ENCODE assay signal across 28 cellular contexts in the genomic region with DNA sequence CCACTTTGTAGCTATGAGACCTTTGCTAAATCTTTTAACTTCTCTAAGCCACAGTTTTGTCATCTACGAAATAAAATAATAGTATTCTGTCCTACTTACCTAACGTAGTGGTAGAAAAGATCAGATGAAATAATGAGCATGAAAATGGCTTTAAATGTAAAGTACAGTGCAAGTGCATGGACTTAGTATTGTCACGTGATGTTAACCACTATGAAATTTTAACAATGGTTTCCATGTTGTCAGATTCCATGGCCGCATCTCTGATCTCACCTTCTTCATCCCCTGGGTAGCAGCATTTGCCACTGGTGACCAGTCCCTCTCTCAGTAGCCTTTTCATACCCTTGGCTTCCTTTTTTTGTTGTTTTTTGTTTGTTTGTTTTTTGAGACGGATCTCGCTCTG.
"Had no signal": no experiment of that assay in that cellular context is flagged by ENCODE, and none has a peak within 500 bp of the region (broad histone marks: within the 10 kb centered on the region; RNA-seq: fewer than 3 reads in every experiment).

No MANE protein-coding gene starts in this region.

- H3K9me3 ChIP-seq: colonic mucosa, esophagus squamous epithelium, gastrocnemius medialis, gastroesophageal sphincter, heart left ventricle, heart right ventricle had no signal

- DNase-seq: colonic mucosa; cortex of kidney; dermis blood vessel endothelial cell; dorsolateral prefrontal cortex; effector CD4-positive, alpha-beta T cell; effector CD8-positive, alpha-beta T cell; effector memory CD4-positive, alpha-beta T cell; effector memory CD8-positive, alpha-beta T cell; endodermal cell; erythroblast; esophagus squamous epithelium; foreskin fibroblast; foreskin keratinocyte; foreskin melanocyte; gastrocnemius medialis; glutamatergic neuron; head of caudate nucleus; heart left ventricle; heart right ventricle had no signal

- H3K4me1 ChIP-seq: colonic mucosa, esophagus muscularis mucosa, esophagus squamous epithelium, foreskin keratinocyte, gastrocnemius medialis, gastroesophageal sphincter, heart left ventricle, heart right ventricle had no signal

- H3K4me2 ChIP-seq: hepatocyte had no signal

- H3K27ac ChIP-seq: colonic mucosa, coronary artery, dorsolateral prefrontal cortex, epithelial cell of prostate, esophagus muscularis mucosa, esophagus squamous epithelium, foreskin keratinocyte, gastrocnemius medialis, gastroesophageal sphincter, heart left ventricle, heart right ventricle, hepatocyte had no signal

- H3K79me2 ChIP-seq: hepatocyte had no signal

- H3K27me3 ChIP-seq: colonic mucosa, dorsolateral prefrontal cortex, esophagus muscularis mucosa, esophagus squamous epithelium, foreskin keratinocyte, gastrocnemius medialis, gastroesophageal sphincter, heart left ventricle, hepatocyte had no signal

- H2AFZ ChIP-seq: hepatocyte had no signal

- H3K36me3 ChIP-seq: colonic mucosa, esophagus muscularis mucosa, esophagus squamous epithelium, gastrocnemius medialis, gastroesophageal sphincter, heart left ventricle, heart right ventricle had no signal

- FAIRE-seq: endometrium, endothelial cell of umbilical vein, frontal cortex had no signal

- ATAC-seq: effector memory CD8-positive, alpha-beta T cell; esophagus mucosa; foreskin keratinocyte; gastrocnemius medialis; gastroesophageal sphincter; heart left ventricle; heart right ventricle had no signal

- H3K4me3 ChIP-seq: colonic mucosa, coronary artery, dorsolateral prefrontal cortex, esophagus muscularis mucosa, esophagus squamous epithelium, gastrocnemius medialis, gastroesophageal sphincter, heart left ventricle, heart right ventricle, hepatocyte had no signal
